8 cellular contexts compared by ENCODE assay signal in genomic region chr4:1631136-1631535, GRCh38.
"Had no signal": no experiment of that assay in that cellular context is flagged by ENCODE, and none has a peak within 500 bp of the region (broad histone marks: within the 10 kb centered on the region; RNA-seq: fewer than 3 reads in every experiment).

No MANE protein-coding gene starts in this region.

- DNase-seq: IMR-90, KBM-7, KG1 had no signal

- FAIRE-seq: HepG2, HTR-8/SVneo had no signal

- ATAC-seq: HepG2, K562 had no signal

- H3K9ac ChIP-seq: KMS-11 had no signal

- H3K27ac ChIP-seq: HL-60, KMS-11 had no signal

- H3K4me3 ChIP-seq: K562 had no signal

- H3K4me2 ChIP-seq: KMS-11 had no signal
